In genomic region chr2:30569991-30570390, GRCh38 we compare ENCODE assay signal across 20 cellular contexts.
DNase-seq lines count a peak whose midpoint lies in the region; ATAC-seq and TF ChIP-seq lines count a peak whose summit lies in the region.
"Had no signal": no experiment of that assay in that cellular context is flagged by ENCODE, and none has a peak within 500 bp of the region (broad histone marks: within the 10 kb centered on the region; RNA-seq: fewer than 3 reads in every experiment).

No MANE protein-coding gene starts in this region.

- TF ChIP-seq CTCF in SK-N-SH (IDR thresholded peaks at IDR 0.05) = no peak
- no peak for TF ChIP-seq CTCF in fibroblast of pulmonary artery (IDR thresholded peaks at IDR 0.05; ENCODE audit: low read length, missing control alignments)
- no peak for TF ChIP-seq CTCF in psoas muscle (IDR thresholded peaks at IDR 0.05)
- no peak for TF ChIP-seq CTCF in uterus (IDR thresholded peaks at IDR 0.05)

- H3K4me3 ChIP-seq in SK-N-SH (ENCODE audit: low read depth in 2 of 2, low read length in 1 of 2) (no peak overlapping the region), fibroblast of pulmonary artery (replicated peaks; ENCODE audit: low read depth, low read length) (no peak overlapping the region), psoas muscle (no peak overlapping the region), uterus (no peak overlapping the region)
- H3K4me3 ChIP-seq: K562, PC-9 had no signal

- H3K79me2 ChIP-seq in SK-N-SH (ENCODE audit: insufficient read depth) = no peaks in the 10 kb centered on the region

- no peak for TF ChIP-seq POLR2A in uterus (IDR thresholded peaks at IDR 0.05)

- no peaks in the 10 kb centered on the region for H3K9me2 ChIP-seq in SK-N-SH

- no peaks in the 10 kb centered on the region for H4K20me1 ChIP-seq in SK-N-SH (ENCODE audit: insufficient read depth)

- CTCF ChIA-PET in SK-N-SH (lab: Yijun Ruan, JAX) = interaction anchor here (1.2 to 1.8 kb wide), 2 partner anchors 14 to 34 kb away, joined by 3 to 7 read pairs; no protein-coding TSS in a partner anchor

- intact Hi-C loops in psoas muscle (cut with DNase I) (no loop called here), uterus (cut with DNase I; ENCODE audit: low total_unique reads) (no loop called here)

- no peak overlapping the region for H3K9ac ChIP-seq in SK-N-SH

- H3K27ac ChIP-seq in SK-N-SH (ENCODE audit: low read depth in 2 of 2, low read length in 1 of 2) = no peak overlapping the region
- H3K27ac ChIP-seq in psoas muscle = no peak overlapping the region
- H3K27ac ChIP-seq in uterus = no peak overlapping the region
- H3K27ac ChIP-seq: PC-9 had no signal

- H3K36me3 ChIP-seq in SK-N-SH (replicated peaks in 1 of 2; ENCODE audit: control insufficient read depth in 1 of 2, insufficient read depth in 2 of 2, low read length in 1 of 2) (peaks cover 7 to 20% of the 10 kb centered on the region in 2 experiments), psoas muscle (ENCODE audit: insufficient read depth in 1 of 2, low read depth in 1 of 2) (no peaks in the 10 kb centered on the region), uterus (no peaks in the 10 kb centered on the region)

- H2AFZ ChIP-seq in SK-N-SH (ENCODE audit: low read depth) = no peak overlapping the region
- H2AFZ ChIP-seq: PC-9 had no signal

- no peak for TF ChIP-seq RAD21 in SK-N-SH (IDR thresholded peaks at IDR 0.05; ENCODE audit: low read length)

- H3F3A ChIP-seq in SK-N-SH (replicated peaks; ENCODE audit: insufficient read depth) = no peaks in the 10 kb centered on the region

- peak; percentile 13 for DNase-seq in AG08395 (ENCODE audit: low spot score)
- peak; percentile 8 for DNase-seq in HS-5 (ENCODE audit: low read depth)
- no peak for DNase-seq in SK-N-SH
- DNase-seq in fibroblast of pulmonary artery (ENCODE audit: low read depth) = peak; percentile 8
- DNase-seq in psoas muscle = no peak
- no peak for DNase-seq in HPDE6-E6E7 (ENCODE audit: extremely low spot score)
- no peak for DNase-seq in uterus
- DNase-seq: 8988T, BE2C, DMS79, NCI-H1092, NCI-H1436, NCI-H187 treated with DMSO at 0.1 percent for 48 hours, NCI-H2107, NCI-H446 treated with DMSO at 0.1 percent for 48 hours, NCI-H526 treated with DMSO at 0.1 percent for 48 hours, PC-9, SIG-M5 had no signal

- H3K4me2 ChIP-seq in SK-N-SH = no peak overlapping the region
- H3K4me2 ChIP-seq: PC-9 had no signal

- POLR2A ChIA-PET in SK-N-SH (lab: Yijun Ruan, JAX) = no interaction called here

- no peaks in the 10 kb centered on the region for H3K9me3 ChIP-seq in SK-N-SH
- H3K9me3 ChIP-seq in psoas muscle = no peaks in the 10 kb centered on the region
- no peaks in the 10 kb centered on the region for H3K9me3 ChIP-seq in uterus
- H3K9me3 ChIP-seq: BE2C had no signal

- TF ChIP-seq EP300 in SK-N-SH (IDR thresholded peaks at IDR 0.05; ENCODE audit: borderline replicate concordance in 1 of 2, low read depth in 1 of 2, low read length in 1 of 2) = no peak

- ATAC-seq in psoas muscle = no peak
- ATAC-seq in GM19023 (IDR thresholded peaks at IDR 0.05; ENCODE audit: unreplicated experiment) = no peak
- ATAC-seq: K562 had no signal

- H3K27me3 ChIP-seq in SK-N-SH (ENCODE audit: insufficient read depth) = no peaks in the 10 kb centered on the region
- H3K27me3 ChIP-seq in psoas muscle (ENCODE audit: insufficient read depth in 3 of 3, low read length in 2 of 3) = no peaks in the 10 kb centered on the region
- no peaks in the 10 kb centered on the region for H3K27me3 ChIP-seq in uterus
- H3K27me3 ChIP-seq: BE2C had no signal

- H3K4me1 ChIP-seq in SK-N-SH (ENCODE audit: control insufficient read depth in 1 of 2, insufficient read depth in 2 of 2, low read depth in 1 of 2, low read length in 1 of 2) = peaks cover 0 to 4% of the 10 kb centered on the region in 2 experiments; a peak in 1 of 4 replicates
- H3K4me1 ChIP-seq in psoas muscle = peaks cover 12% of the 10 kb centered on the region
- no peaks in the 10 kb centered on the region for H3K4me1 ChIP-seq in uterus

TF ChIP-seq in SK-N-SH, 30 proteins besides CTCF, POLR2A, EP300 and RAD21:
- 0 out of 2 replicates have a peak, but pooled peaks have one; percentile 8 for TF ChIP-seq FOSL2 (IDR thresholded peaks at IDR 0.05; ENCODE audit: borderline replicate concordance, low read depth)
- peak; percentile 57; the same call in 1 of the 2 replicates for TF ChIP-seq PBX3 (IDR thresholded peaks at IDR 0.05)
- peak; percentile 22; the same call in 1 of the 2 replicates for TF ChIP-seq TCF12 (IDR thresholded peaks at IDR 0.05)
- 0 out of 2 replicates have a peak, but pooled peaks have one; percentile 27 for TF ChIP-seq JUND (IDR thresholded peaks at IDR 0.05)
- TF ChIP-seq ELF1 (IDR thresholded peaks at IDR 0.05) = no peak

Comparison
In these comparisons a context has a peak if more than half of its experiments do, and no peak if none do; other contexts are left out.
1. DNase-seq: peak in AG08395 (single experiment), HS-5 (single experiment) and fibroblast of pulmonary artery (single experiment); none in SK-N-SH (single experiment), psoas muscle (0 of 2), HPDE6-E6E7 (single experiment) and uterus (0 of 2).